8 cellular contexts compared by ENCODE assay signal in genomic region chr10:104291439-104291951, GRCh38. TPM values are rescaled to one million over a fixed set of nuclear protein-coding genes. Genes with fewer than 3 reads are reported as not detected.
DNase-seq lines count a peak whose midpoint lies in the region; ATAC-seq and TF ChIP-seq lines count a peak whose summit lies in the region.

No MANE protein-coding gene starts in this region.

- TF ChIP-seq CTCF in epithelial cell of proximal tubule (conservative IDR thresholded peaks at IDR 0.05; ENCODE audit: low read depth, low read length) = peak; percentile 100

- H3K9me3 Mint-ChIP-seq in naive B cell = no peaks in the 10 kb centered on the region
- no peaks in the 10 kb centered on the region for H3K9me3 Mint-ChIP-seq in stimulated activated effector memory CD8-positive, alpha-beta T cell treated with anti-CD3 and anti-CD28 coated beads, Interleukin-12 subunit alpha, Interleukin-12 subunit beta, amount 100 ng/mL, for 72 hours

- peaks cover 16 to 47% (median 41%) of the 10 kb centered on the region in 3 donors for H3K27me3 Mint-ChIP-seq in naive B cell

- H3K4me1 Mint-ChIP-seq in naive B cell = peaks cover 4 to 11% (median 10%) of the 10 kb centered on the region in 3 donors
- H3K4me1 Mint-ChIP-seq in stimulated activated effector memory CD8-positive, alpha-beta T cell treated with anti-CD3 and anti-CD28 coated beads, Interleukin-12 subunit alpha, Interleukin-12 subunit beta, amount 100 ng/mL, for 72 hours = peaks cover 19% of the 10 kb centered on the region

- H3K9me3 ChIP-seq in NT2/D1 (ENCODE audit: insufficient read depth, low read length) = no peaks in the 10 kb centered on the region

- peak overlapping the region in 3 of 6 donors; percentile 3 to 72 (median 17) for H3K27ac Mint-ChIP-seq in naive B cell
- H3K27ac Mint-ChIP-seq in stimulated activated effector memory CD8-positive, alpha-beta T cell treated with anti-CD3 and anti-CD28 coated beads, Interleukin-12 subunit alpha, Interleukin-12 subunit beta, amount 100 ng/mL, for 72 hours = no peak overlapping the region

- no peak overlapping the region for H3K4me3 ChIP-seq in NT2/D1 (ENCODE audit: insufficient read length, low read depth)
- no peak overlapping the region for H3K4me3 ChIP-seq in epithelial cell of proximal tubule (ENCODE audit: low read depth, low read length)

- peaks cover 2% of the 10 kb centered on the region for H3K4me1 ChIP-seq in NT2/D1 (ENCODE audit: insufficient read depth, insufficient read length)

- no peaks in the 10 kb centered on the region for H3K36me3 Mint-ChIP-seq in naive B cell
- no peaks in the 10 kb centered on the region for H3K36me3 Mint-ChIP-seq in stimulated activated effector memory CD8-positive, alpha-beta T cell treated with anti-CD3 and anti-CD28 coated beads, Interleukin-12 subunit alpha, Interleukin-12 subunit beta, amount 100 ng/mL, for 72 hours

- ATAC-seq in GM21381 (IDR thresholded peaks at IDR 0.05; ENCODE audit: unreplicated experiment) (peak; percentile 98), naive B cell (ENCODE audit: low read depth in 2 of 2) (peak; percentile 94 to 96)
- peak; percentile 95 for ATAC-seq in stimulated activated effector memory CD8-positive, alpha-beta T cell treated with anti-CD3 and anti-CD28 coated beads, Interleukin-12 subunit alpha, Interleukin-12 subunit beta, amount 100 ng/mL, for 72 hours

- peak; percentile 92 for DNase-seq in DMS 273 (lab: John Stamatoyannopoulos, UW; ENCODE audit: unreplicated experiment)
- DNase-seq in HPDE6-E6E7 (ENCODE audit: extremely low spot score) = peak; percentile 86
- peak; percentile 64 for DNase-seq in NT2/D1 (ENCODE audit: low read depth, low spot score)
- peak; percentile 65 for DNase-seq in activated CD8-positive, alpha-beta memory T cell treated with anti-CD3 and anti-CD28 coated beads, Interleukin-2, amount 50 U/mL, for 24 hours (ENCODE audit: extremely low read depth)
- no peak for DNase-seq in epithelial cell of proximal tubule (ENCODE audit: low read depth)
- peak; percentile 82 for DNase-seq in naive B cell
- peak; percentile 82 to 93 for DNase-seq in stimulated activated effector memory CD8-positive, alpha-beta T cell treated with anti-CD3 and anti-CD28 coated beads, Interleukin-12 subunit alpha, Interleukin-12 subunit beta, amount 100 ng/mL, for 72 hours (ENCODE audit: low spot score in 2 of 2)

- H3K36me3 ChIP-seq in NT2/D1 (ENCODE audit: insufficient read depth, insufficient read length, low read length) = no peaks in the 10 kb centered on the region

- H3K4me3 Mint-ChIP-seq in naive B cell = peak overlapping the region in 5 of 8 donors; percentile 16 to 78 (median 46)
- no peak overlapping the region for H3K4me3 Mint-ChIP-seq in stimulated activated effector memory CD8-positive, alpha-beta T cell treated with anti-CD3 and anti-CD28 coated beads, Interleukin-12 subunit alpha, Interleukin-12 subunit beta, amount 100 ng/mL, for 72 hours

- no peak overlapping the region for H3K9ac ChIP-seq in NT2/D1 (ENCODE audit: insufficient read length, low read depth)

- H3K27me3 ChIP-seq in NT2/D1 (ENCODE audit: insufficient read depth, insufficient read length) = no peaks in the 10 kb centered on the region

RNA-seq across cellular contexts. Expression of gene GSTO2, which starts 22.5 kb away (rescaled TPM):
- 9.5 TPM in 2 replicates for total RNA-seq in epithelial cell of proximal tubule
- under 1 TPM in 5 of 6 donors, not detected in 1; 0.21 to 0.78 (median 0.49) TPM for polyA plus RNA-seq in naive B cell (ENCODE audit: low read depth in 6 of 6)

RNA-seq across cellular contexts. Expression of gene GSTO1, which starts 36.8 kb away (rescaled TPM):
- 195 and 207 TPM in 2 replicates for total RNA-seq in epithelial cell of proximal tubule
- 100 to 1,000 TPM in 4 of 6 donors, 10 to 100 TPM in 2; 91.6 to 128 (median 113) TPM for polyA plus RNA-seq in naive B cell (ENCODE audit: low read depth in 6 of 6)

RNA-seq across cellular contexts. Expression of gene ITPRIP, which starts 46.8 kb away (rescaled TPM):
- total RNA-seq in epithelial cell of proximal tubule = 13.8 and 16.8 TPM in 2 replicates
- polyA plus RNA-seq in naive B cell (ENCODE audit: low read depth in 6 of 6) = 10 to 100 TPM; 16.5 to 34.4 (median 19.6) TPM

RNA-seq across cellular contexts. Expression of gene CFAP43, which starts 59.3 kb away (rescaled TPM):
- total RNA-seq in epithelial cell of proximal tubule = 0.14 and 0.46 TPM in 2 replicates
- not detected for polyA plus RNA-seq in naive B cell (ENCODE audit: low read depth in 6 of 6)
